Comparison of ENCODE assay signal across 22 cellular contexts in genomic region chr2:226911932-226912331, GRCh38.
DNase-seq lines count a peak whose midpoint lies in the region; ATAC-seq and TF ChIP-seq lines count a peak whose summit lies in the region.
"Had no signal": no experiment of that assay in that cellular context is flagged by ENCODE, and none has a peak within 500 bp of the region (broad histone marks: within the 10 kb centered on the region; RNA-seq: fewer than 3 reads in every experiment).

No MANE protein-coding gene starts in this region.

- no peak overlapping the region for H3K4me3 ChIP-seq in IMR-90 (ENCODE audit: insufficient read depth, low read depth, low read length)
- no peak overlapping the region for H3K4me3 ChIP-seq in smooth muscle cell
- H3K4me3 ChIP-seq: ovary, Peyer's patch had no signal

- no peak overlapping the region for H3K27ac Mint-ChIP-seq in activated CD4-positive, alpha-beta T cell treated with anti-CD3 and anti-CD28 coated beads for 36 hours
- H3K27ac Mint-ChIP-seq: type B pancreatic cell had no signal

- no peak overlapping the region for H3K4ac ChIP-seq in IMR-90 (ENCODE audit: low read depth, low read length)

- H4K20me1 ChIP-seq in IMR-90 (ENCODE audit: insufficient read depth, low read length) = no peaks in the 10 kb centered on the region
- H4K20me1 ChIP-seq in smooth muscle cell (ENCODE audit: low read depth) = no peaks in the 10 kb centered on the region

- H3K18ac ChIP-seq in IMR-90 (ENCODE audit: low read depth, low read length) = no peak overlapping the region

- in situ Hi-C loops in IMR-90 (cut with MboI; ENCODE audit: low sequenced_read_pairs) = no loop called here

- H3K9me3 ChIP-seq in IMR-90 (ENCODE audit: control insufficient read depth, insufficient read depth, low read length) (no peaks in the 10 kb centered on the region), smooth muscle cell (replicated peaks; ENCODE audit: low read depth) (no peaks in the 10 kb centered on the region)
- H3K9me3 ChIP-seq: Caco-2, ovary, Peyer's patch had no signal

- H3K36me3 ChIP-seq in IMR-90 (ENCODE audit: control insufficient read depth, insufficient read depth, low read length) (0 out of 2 replicates have a peak, but pooled peaks cover 1% of the 10 kb centered on the region), smooth muscle cell (ENCODE audit: low read depth) (no peaks in the 10 kb centered on the region)
- H3K36me3 ChIP-seq: ovary, Peyer's patch had no signal

- H3K27ac ChIP-seq in IMR-90 (ENCODE audit: insufficient read depth, low read length) (no peak overlapping the region), epithelial cell of prostate (no peak overlapping the region), smooth muscle cell (ENCODE audit: low read depth) (peak overlapping the region; percentile 33)
- H3K27ac ChIP-seq: ovary, Peyer's patch had no signal

- TF ChIP-seq RAD21 in IMR-90 (IDR thresholded peaks at IDR 0.05; ENCODE audit: low read length) = no peak

- no peaks in the 10 kb centered on the region for H3K27me3 ChIP-seq in IMR-90 (ENCODE audit: control insufficient read depth, insufficient read depth, low read length)
- no peaks in the 10 kb centered on the region for H3K27me3 ChIP-seq in smooth muscle cell (ENCODE audit: low read depth)
- H3K27me3 ChIP-seq: ovary, Peyer's patch had no signal

- no CpG with 5 or more reads among the region's 3 CpGs for WGBS in IMR-90 (ENCODE audit: extremely low coverage in 2 of 2, insufficient read length in 1 of 2), 2 experiments
- 78% methylated on average over 3 of the region's 3 CpGs for WGBS in smooth muscle cell (ENCODE audit: low lambda C conversion rate)

- H2AFZ ChIP-seq in IMR-90 (replicated peaks; ENCODE audit: low read length, poor library complexity) (no peak overlapping the region), smooth muscle cell (ENCODE audit: low read depth) (no peak overlapping the region)

- BruUV-seq in IMR-90 (replicated peaks; lab: Mats Ljungman, UMichigan) = no TSS peak

- H2AK5ac ChIP-seq in IMR-90 (ENCODE audit: low read depth, low read length) = no peak overlapping the region

- H2AK9ac ChIP-seq in IMR-90 (replicated peaks; ENCODE audit: low read depth, low read length, poor library complexity) = no peak overlapping the region

- no peak overlapping the region for H3K14ac ChIP-seq in IMR-90 (replicated peaks; ENCODE audit: low read depth, low read length)

- no peaks in the 10 kb centered on the region for H3K79me2 ChIP-seq in smooth muscle cell (ENCODE audit: low read depth)

- no peak overlapping the region for H2BK120ac ChIP-seq in IMR-90 (ENCODE audit: low read depth, low read length)

- H3K9me1 ChIP-seq in IMR-90 (ENCODE audit: insufficient read depth, low read length) = peaks cover 7% of the 10 kb centered on the region

- H2BK15ac ChIP-seq in IMR-90 (ENCODE audit: low read depth, low read length) = no peak overlapping the region

- H3F3A ChIP-seq in smooth muscle cell (ENCODE audit: low read depth) = no peaks in the 10 kb centered on the region

- peak overlapping the region; percentile 68 for H2BK5ac ChIP-seq in IMR-90 (ENCODE audit: low read depth, low read length, poor library complexity, severe bottlenecking)

- H3K56ac ChIP-seq in IMR-90 (ENCODE audit: extremely low read depth, insufficient read depth, low read length) = no peak overlapping the region

- no peak overlapping the region for H4K8ac ChIP-seq in IMR-90 (ENCODE audit: low read depth in 2 of 2, low read length in 2 of 2)

- no peak for DNase-seq in activated CD4-positive, alpha-beta T cell treated with anti-CD3 and anti-CD28 coated beads for 36 hours
- DNase-seq in activated CD4-positive, alpha-beta T cell treated with anti-CD3 and anti-CD28 coated beads for 48 hours = no peak
- DNase-seq in IMR-90 = peak; percentile 74
- DNase-seq in epithelial cell of prostate (ENCODE audit: low read depth, low spot score) = peak; percentile 49
- no peak for DNase-seq in smooth muscle cell (lab: John Stamatoyannopoulos, UW; ENCODE audit: unreplicated experiment)
- DNase-seq in activated CD4-positive, alpha-beta T cell treated with anti-CD3 and anti-CD28 coated beads for 1 hour = no peak
- DNase-seq: activated CD8-positive, alpha-beta memory T cell treated with anti-CD3 and anti-CD28 coated beads for 24 hours; Caco-2; cortex of kidney; erythroblast; hippocampal formation; left colon; NCI-H82; ovary; Peyer's patch; small intestine; SW 1271 had no signal

- H3K4me1 ChIP-seq in IMR-90 (ENCODE audit: control insufficient read depth, insufficient read depth, low read length) = peaks cover 8% of the 10 kb centered on the region; the same call in 1 of the 2 replicates
- no peaks in the 10 kb centered on the region for H3K4me1 ChIP-seq in smooth muscle cell (ENCODE audit: low read depth)
- H3K4me1 ChIP-seq: Caco-2 had no signal

- peaks cover 2% of the 10 kb centered on the region for H3K9me3 Mint-ChIP-seq in activated CD4-positive, alpha-beta T cell treated with anti-CD3 and anti-CD28 coated beads for 36 hours (ENCODE audit: low read depth)
- H3K9me3 Mint-ChIP-seq: stimulated activated memory B cell treated with anti-CD40 and anti-IgM and Interleukin-4, amounts not matched to agents 10 μg/mL and 1 μg/mL and 100 μg/mL, for 72 hours; type B pancreatic cell had no signal

- TF ChIP-seq POLR2A in IMR-90 (IDR thresholded peaks at IDR 0.05; ENCODE audit: low read depth, low read length) = no peak

- no peak overlapping the region for H4K91ac ChIP-seq in IMR-90 (ENCODE audit: insufficient read depth, low read depth, low read length)

- TF ChIP-seq CTCF in IMR-90 (conservative IDR thresholded peaks at IDR 0.05; ENCODE audit: low read depth, low read length) (no peak), smooth muscle cell (IDR thresholded peaks at IDR 0.05; ENCODE audit: borderline replicate concordance, insufficient read depth, poor library complexity, severe bottlenecking) (no peak)

- no peaks in the 10 kb centered on the region for H3K27me3 Mint-ChIP-seq in activated CD4-positive, alpha-beta T cell treated with anti-CD3 and anti-CD28 coated beads for 36 hours
- H3K27me3 Mint-ChIP-seq: IgD-negative memory B cell; stimulated activated memory B cell treated with anti-CD40 and anti-IgM and Interleukin-4, amounts not matched to agents 10 μg/mL and 1 μg/mL and 100 μg/mL, for 72 hours; type B pancreatic cell had no signal

- peaks cover 15% of the 10 kb centered on the region for H3K4me1 Mint-ChIP-seq in activated CD4-positive, alpha-beta T cell treated with anti-CD3 and anti-CD28 coated beads for 36 hours

- no peak overlapping the region for H3K23ac ChIP-seq in IMR-90 (ENCODE audit: low read depth, low read length)

- no peak overlapping the region for H3K9ac ChIP-seq in IMR-90 (ENCODE audit: low read depth, low read length)
- no peak overlapping the region for H3K9ac ChIP-seq in smooth muscle cell (ENCODE audit: low read depth)

- peaks cover 0 to 15% of the 10 kb centered on the region in 2 experiments; a peak in 2 of 4 replicates for H3K79me1 ChIP-seq in IMR-90 (ENCODE audit: low read depth in 1 of 2, low read length in 2 of 2)

- POLR2A ChIA-PET in activated CD4-positive, alpha-beta T cell treated with anti-CD3 and anti-CD28 coated beads for 36 hours (lab: Charles Lee) = no interaction called here
- POLR2A ChIA-PET in IMR-90 (lab: Charles Lee; ENCODE audit: unreplicated experiment) = no interaction called here

- H3K4me2 ChIP-seq in IMR-90 (ENCODE audit: low read depth, low read length) = no peak overlapping the region
- no peak overlapping the region for H3K4me2 ChIP-seq in smooth muscle cell

- dilution Hi-C loops in IMR-90 (cut with HindIII; ENCODE audit: low sequenced_read_pairs, unreplicated experiment) = no loop called here

- H4K5ac ChIP-seq in IMR-90 (ENCODE audit: low read depth, low read length) = no peak overlapping the region; the same call in 1 of the 2 replicates

- H3K36me3 Mint-ChIP-seq in activated CD4-positive, alpha-beta T cell treated with anti-CD3 and anti-CD28 coated beads for 36 hours (ENCODE audit: low read depth) = peaks cover 39% of the 10 kb centered on the region

- no peak overlapping the region for H2BK20ac ChIP-seq in IMR-90 (ENCODE audit: low read depth, low read length)

- CTCF ChIA-PET in activated CD4-positive, alpha-beta T cell treated with anti-CD3 and anti-CD28 coated beads for 36 hours (lab: Charles Lee) = no interaction called here
- CTCF ChIA-PET in IMR-90 (lab: Yijun Ruan, JAX) = no interaction called here

- no peak overlapping the region for H3K4me3 Mint-ChIP-seq in activated CD4-positive, alpha-beta T cell treated with anti-CD3 and anti-CD28 coated beads for 36 hours
- H3K4me3 Mint-ChIP-seq: stimulated activated memory B cell treated with anti-CD40 and anti-IgM and Interleukin-4, amounts not matched to agents 10 μg/mL and 1 μg/mL and 100 μg/mL, for 72 hours; type B pancreatic cell had no signal

- peak; percentile 23 for ATAC-seq in activated CD4-positive, alpha-beta T cell treated with anti-CD3 and anti-CD28 coated beads for 36 hours
- ATAC-seq in IMR-90 (ENCODE audit: low read depth) (no peak), HG02973 (IDR thresholded peaks at IDR 0.05; ENCODE audit: unreplicated experiment) (no peak), GM18511 (IDR thresholded peaks at IDR 0.05; ENCODE audit: unreplicated experiment) (no peak)
- ATAC-seq: left colon; stimulated activated memory B cell treated with anti-CD40 and anti-IgM and Interleukin-4, amounts not matched to agents 10 μg/mL and 1 μg/mL and 100 μg/mL, for 72 hours had no signal

- intact Hi-C loops in activated CD4-positive, alpha-beta T cell treated with anti-CD3 and anti-CD28 coated beads for 36 hours (cut with DNase I, micrococcal nuclease) = no loop called here
- intact Hi-C loops in IMR-90 (cut with micrococcal nuclease) = no loop called here

TF ChIP-seq in IMR-90, 13 proteins besides CTCF, POLR2A, EP300 and RAD21:
- TF ChIP-seq CEBPB (IDR thresholded peaks at IDR 0.05; ENCODE audit: low read depth, low read length) (no peak), USF2 (IDR thresholded peaks at IDR 0.05; ENCODE audit: low read depth, low read length) (no peak), MAFK (IDR thresholded peaks at IDR 0.05; ENCODE audit: low read depth, low read length) (peak; percentile 77), CHD1 (IDR thresholded peaks at IDR 0.05; ENCODE audit: low read depth, low read length) (no peak), FOS (IDR thresholded peaks at IDR 0.05; ENCODE audit: low read depth, low read length) (peak; percentile 30; the same call in 1 of the 2 replicates), RFX5 (IDR thresholded peaks at IDR 0.05; ENCODE audit: low read depth, low read length) (no peak)

Comparison
In these comparisons a context has a peak if more than half of its experiments do, and no peak if none do; other contexts are left out.
1. DNase-seq: peak in IMR-90 (single experiment) and epithelial cell of prostate (single experiment); none in activated CD4-positive, alpha-beta T cell treated with anti-CD3 and anti-CD28 coated beads for 36 hours (single experiment), activated CD4-positive, alpha-beta T cell treated with anti-CD3 and anti-CD28 coated beads for 48 hours (single experiment), smooth muscle cell (single experiment) and activated CD4-positive, alpha-beta T cell treated with anti-CD3 and anti-CD28 coated beads for 1 hour (single experiment).